Comparison of ENCODE assay signal across 32 cellular contexts in the genomic region with DNA sequence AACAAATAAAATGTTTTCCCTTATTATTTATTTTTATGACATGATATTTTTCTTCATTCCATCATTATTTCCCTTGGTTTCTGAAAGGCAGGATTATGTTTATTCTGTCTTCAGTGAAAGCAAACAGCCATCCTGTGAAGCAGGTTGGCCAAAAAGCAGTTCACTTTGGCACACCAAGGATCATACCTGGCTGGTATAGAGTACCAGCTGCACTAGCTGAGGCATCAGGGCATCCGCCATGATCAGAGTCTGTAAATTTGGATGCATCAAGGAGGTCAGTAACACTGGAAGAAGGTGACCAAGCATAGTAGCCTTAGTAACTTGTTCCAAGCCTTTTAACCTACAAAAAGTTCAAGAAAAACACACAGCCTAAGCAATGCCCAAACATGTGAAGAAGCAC.
"Had no signal": no experiment of that assay in that cellular context is flagged by ENCODE, and none has a peak within 500 bp of the region (broad histone marks: within the 10 kb centered on the region; RNA-seq: fewer than 3 reads in every experiment).

No MANE protein-coding gene starts in this region.

- H3K27me3 Mint-ChIP-seq: activated naive CD4-positive, alpha-beta T cell treated with anti-CD3 and anti-CD28 coated beads, Interleukin-2, amount 10 ng/mL, durations not matched to agents 7 days and 5 days; activated naive CD4-positive, alpha-beta T cell treated with anti-CD3 and anti-CD28 coated beads, Interleukin-2, amount 50 U/mL, for 24 hours; activated naive CD8-positive, alpha-beta T cell; activated naive CD8-positive, alpha-beta T cell treated with anti-CD3 and anti-CD28 coated beads, Interleukin-2, amount 10 ng/mL, durations not matched to agents 7 days and 5 days; activated T-cell treated with anti-CD3 and anti-CD28 coated beads, Interleukin-2, amount 50 U/mL, for 24 hours; activated T-helper 17 cell treated with anti-CD3 and anti-CD28 coated beads, Interleukin-2, amount 50 U/mL, for 72 hours; brain; central memory CD8-positive, alpha-beta T cell had no signal

- H3K4me3 Mint-ChIP-seq: activated naive CD4-positive, alpha-beta T cell treated with anti-CD3 and anti-CD28 coated beads for 36 hours; activated naive CD4-positive, alpha-beta T cell treated with anti-CD3 and anti-CD28 coated beads, Interleukin-2, amount 10 ng/mL, durations not matched to agents 7 days and 5 days; activated naive CD4-positive, alpha-beta T cell treated with anti-CD3 and anti-CD28 coated beads, Interleukin-2, amount 50 U/mL, for 24 hours; activated naive CD8-positive, alpha-beta T cell; activated naive CD8-positive, alpha-beta T cell treated with anti-CD3 and anti-CD28 coated beads, Interleukin-2, amount 10 ng/mL, durations not matched to agents 7 days and 5 days; activated T-cell treated with anti-CD3 and anti-CD28 coated beads, Interleukin-2, amount 50 U/mL, for 24 hours; activated T-cell treated with anti-CD3 and anti-CD28 coated beads, Interleukin-2, amount 50 U/mL, for 4 hours; activated T-cell treated with anti-CD3 and anti-CD28 coated beads, Interleukin-2, amount 50 U/mL, for 72 hours; activated T-helper 1 cell treated with anti-CD3 and anti-CD28 coated beads, Interleukin-12 subunit alpha, Interleukin-12 subunit beta, Interleukin-2, Interleukin-4 antibody, amounts not matched to agents 30 ng/mL and 10 ng/mL and 1 ng/mL, durations not matched to agents 14 hours and 24 hours and 36 hours; activated T-helper 17 cell treated with anti-CD3 and anti-CD28 coated beads, Interleukin-2, amount 50 U/mL, for 72 hours; brain; central memory CD8-positive, alpha-beta T cell had no signal

- H3K36me3 Mint-ChIP-seq: activated naive CD4-positive, alpha-beta T cell treated with anti-CD3 and anti-CD28 coated beads, Interleukin-2, amount 50 U/mL, for 72 hours had no signal

- H3K4me1 Mint-ChIP-seq: activated naive CD4-positive, alpha-beta T cell treated with anti-CD3 and anti-CD28 coated beads, Interleukin-2, amount 10 ng/mL, durations not matched to agents 7 days and 5 days; activated naive CD4-positive, alpha-beta T cell treated with anti-CD3 and anti-CD28 coated beads, Interleukin-2, amount 50 U/mL, for 24 hours; activated naive CD8-positive, alpha-beta T cell treated with anti-CD3 and anti-CD28 coated beads, Interleukin-2, amount 10 ng/mL, durations not matched to agents 7 days and 5 days; activated T-helper 17 cell treated with anti-CD3 and anti-CD28 coated beads, Interleukin-2, amount 50 U/mL, for 72 hours; brain; central memory CD8-positive, alpha-beta T cell had no signal

- ATAC-seq: activated naive CD4-positive, alpha-beta T cell treated with anti-CD3 and anti-CD28 coated beads, Interleukin-2, amount 50 U/mL, for 72 hours; activated T-cell treated with anti-CD3 and anti-CD28 coated beads, Interleukin-2, amount 50 U/mL, for 4 hours; activated T-cell treated with anti-CD3 and anti-CD28 coated beads, Interleukin-2, amount 50 U/mL, for 72 hours; activated T-helper 17 cell treated with anti-CD3 and anti-CD28 coated beads, Interleukin-2, amount 50 U/mL, for 72 hours; body of pancreas had no signal

- H3K27ac Mint-ChIP-seq: activated naive CD4-positive, alpha-beta T cell treated with anti-CD3 and anti-CD28 coated beads for 36 hours; activated naive CD4-positive, alpha-beta T cell treated with anti-CD3 and anti-CD28 coated beads, Interleukin-2, amount 10 ng/mL, durations not matched to agents 7 days and 5 days; activated naive CD4-positive, alpha-beta T cell treated with anti-CD3 and anti-CD28 coated beads, Interleukin-2, amount 50 U/mL, for 24 hours; activated naive CD4-positive, alpha-beta T cell treated with anti-CD3 and anti-CD28 coated beads, Interleukin-2, amount 50 U/mL, for 72 hours; activated naive CD8-positive, alpha-beta T cell; activated naive CD8-positive, alpha-beta T cell treated with anti-CD3 and anti-CD28 coated beads, Interleukin-2, amount 10 ng/mL, durations not matched to agents 7 days and 5 days; activated T-cell treated with anti-CD3 and anti-CD28 coated beads, Interleukin-2, amount 50 U/mL, for 24 hours; activated T-cell treated with anti-CD3 and anti-CD28 coated beads, Interleukin-2, amount 50 U/mL, for 72 hours; activated T-helper 1 cell treated with anti-CD3 and anti-CD28 coated beads, Interleukin-12 subunit alpha, Interleukin-12 subunit beta, Interleukin-2, Interleukin-4 antibody, amounts not matched to agents 30 ng/mL and 10 ng/mL and 1 ng/mL, durations not matched to agents 14 hours and 24 hours and 36 hours; activated T-helper 17 cell treated with anti-CD3 and anti-CD28 coated beads, Interleukin-2, amount 50 U/mL, for 72 hours; activated T-helper 2 cell treated with anti-CD3 and anti-CD28 coated beads, Interferon-gamma antibody, Interleukin-2, Interleukin-4, amounts not matched to agents 10 μg/mL and 5 μg/mL and 100 μg/mL, durations not matched to agents 14 hours and 24 hours and 36 hours had no signal

- DNase-seq: activated effector memory CD4-positive, alpha-beta T cell treated with anti-CD3 and anti-CD28 coated beads, Interleukin-2, amount 50 U/mL, for 16 hours; activated effector memory CD4-positive, alpha-beta T cell treated with Interleukin-2 at 50 U/mL for 16 hours; activated gamma-delta T cell; activated gamma-delta T cell treated with Interleukin-2 at 50 U/mL for 16 hours; activated naive CD4-positive, alpha-beta T cell; activated naive CD4-positive, alpha-beta T cell treated with anti-CD3 and anti-CD28 coated beads for 36 hours; activated naive CD4-positive, alpha-beta T cell treated with anti-CD3 and anti-CD28 coated beads, Interleukin-2, amount 10 ng/mL, durations not matched to agents 7 days and 5 days; activated naive CD4-positive, alpha-beta T cell treated with anti-CD3 and anti-CD28 coated beads, Interleukin-2, amount 50 U/mL, for 16 hours; activated naive CD4-positive, alpha-beta T cell treated with Interleukin-2 at 50 U/mL for 16 hours; activated naive CD8-positive, alpha-beta T cell treated with anti-CD3 and anti-CD28 coated beads, Interleukin-2, amount 10 ng/mL, durations not matched to agents 7 days and 5 days; activated T-cell treated with anti-CD3 and anti-CD28 coated beads for 4 hours; activated T-cell treated with anti-CD3 and anti-CD28 coated beads, Interleukin-2, amount 50 U/mL, for 1 hour; activated T-cell treated with anti-CD3 and anti-CD28 coated beads, Interleukin-2, amount 50 U/mL, for 24 hours; activated T-cell treated with anti-CD3 and anti-CD28 coated beads, Interleukin-2, amount 50 U/mL, for 4 hours; activated T-cell treated with anti-CD3 and anti-CD28 coated beads, Interleukin-2, amount 50 U/mL, for 48 hours; activated T-cell treated with anti-CD3 and anti-CD28 coated beads, Interleukin-2, amount 50 U/mL, for 72 hours; adrenal gland; amniotic stem cell; amygdala; anterior cingulate cortex; aorta; body of pancreas; brain microvascular endothelial cell; central memory CD4-positive, alpha-beta T cell had no signal

- H3K9me3 Mint-ChIP-seq: activated naive CD4-positive, alpha-beta T cell treated with anti-CD3 and anti-CD28 coated beads for 36 hours; activated naive CD4-positive, alpha-beta T cell treated with anti-CD3 and anti-CD28 coated beads, Interleukin-2, amount 10 ng/mL, durations not matched to agents 7 days and 5 days; activated naive CD4-positive, alpha-beta T cell treated with anti-CD3 and anti-CD28 coated beads, Interleukin-2, amount 50 U/mL, for 24 hours; activated naive CD4-positive, alpha-beta T cell treated with anti-CD3 and anti-CD28 coated beads, Interleukin-2, amount 50 U/mL, for 72 hours; activated naive CD8-positive, alpha-beta T cell treated with anti-CD3 and anti-CD28 coated beads, Interleukin-2, amount 10 ng/mL, durations not matched to agents 7 days and 5 days; activated T-cell treated with anti-CD3 and anti-CD28 coated beads, Interleukin-2, amount 50 U/mL, for 24 hours; activated T-cell treated with anti-CD3 and anti-CD28 coated beads, Interleukin-2, amount 50 U/mL, for 4 hours; activated T-cell treated with anti-CD3 and anti-CD28 coated beads, Interleukin-2, amount 50 U/mL, for 72 hours; activated T-helper 1 cell treated with anti-CD3 and anti-CD28 coated beads, Interleukin-12 subunit alpha, Interleukin-12 subunit beta, Interleukin-2, Interleukin-4 antibody, amounts not matched to agents 30 ng/mL and 10 ng/mL and 1 ng/mL, durations not matched to agents 14 hours and 24 hours and 36 hours; activated T-helper 17 cell treated with anti-CD3 and anti-CD28 coated beads, Interleukin-2, amount 50 U/mL, for 72 hours; activated T-helper 2 cell treated with anti-CD3 and anti-CD28 coated beads, Interferon-gamma antibody, Interleukin-2, Interleukin-4, amounts not matched to agents 10 μg/mL and 5 μg/mL and 100 μg/mL, durations not matched to agents 14 hours and 24 hours and 36 hours; brain; central memory CD8-positive, alpha-beta T cell had no signal
